1 cellular context compared by ENCODE assay signal in the genomic region with DNA sequence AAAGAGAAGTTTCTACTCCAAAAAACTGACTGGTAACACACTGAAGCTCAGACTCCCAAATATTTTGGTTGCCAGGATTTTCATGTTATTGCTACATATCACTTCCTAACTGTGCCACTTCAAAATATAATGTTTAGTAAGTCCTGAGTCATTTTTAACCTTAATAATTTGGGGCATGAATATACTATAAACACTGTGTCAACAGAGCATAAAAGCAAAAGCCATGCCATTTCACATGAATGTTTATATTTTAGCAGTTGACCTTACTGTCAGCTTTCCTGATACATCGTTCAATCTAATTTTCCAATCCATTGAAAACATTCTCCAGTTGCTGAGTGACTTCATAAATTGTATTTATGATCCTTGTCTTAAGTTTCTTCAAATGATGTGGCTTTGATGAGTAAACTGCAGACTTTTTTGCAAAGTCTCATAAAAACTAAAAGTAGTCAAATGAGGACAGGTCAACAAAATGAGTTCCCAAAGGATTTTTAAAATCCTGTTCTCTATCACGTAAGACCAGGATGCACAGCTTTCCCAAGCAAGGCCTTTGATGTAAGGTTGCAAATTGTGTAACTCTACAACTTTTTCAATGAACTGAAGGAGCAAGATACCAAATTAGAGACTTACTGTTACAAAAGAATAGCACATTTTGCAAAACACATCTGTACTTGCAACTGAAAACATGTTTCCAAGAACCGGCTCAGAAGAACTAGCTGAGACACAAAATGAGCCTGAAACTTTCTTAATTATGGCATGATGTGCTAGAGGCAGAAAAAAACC.
TF ChIP-seq lines count a peak whose summit lies in the region.

No MANE protein-coding gene starts in this region.

TF ChIP-seq in HEK293, 187 proteins besides CTCF, POLR2A, EP300 and RAD21 (continued from another document):
- TF ChIP-seq, protein P1, sequence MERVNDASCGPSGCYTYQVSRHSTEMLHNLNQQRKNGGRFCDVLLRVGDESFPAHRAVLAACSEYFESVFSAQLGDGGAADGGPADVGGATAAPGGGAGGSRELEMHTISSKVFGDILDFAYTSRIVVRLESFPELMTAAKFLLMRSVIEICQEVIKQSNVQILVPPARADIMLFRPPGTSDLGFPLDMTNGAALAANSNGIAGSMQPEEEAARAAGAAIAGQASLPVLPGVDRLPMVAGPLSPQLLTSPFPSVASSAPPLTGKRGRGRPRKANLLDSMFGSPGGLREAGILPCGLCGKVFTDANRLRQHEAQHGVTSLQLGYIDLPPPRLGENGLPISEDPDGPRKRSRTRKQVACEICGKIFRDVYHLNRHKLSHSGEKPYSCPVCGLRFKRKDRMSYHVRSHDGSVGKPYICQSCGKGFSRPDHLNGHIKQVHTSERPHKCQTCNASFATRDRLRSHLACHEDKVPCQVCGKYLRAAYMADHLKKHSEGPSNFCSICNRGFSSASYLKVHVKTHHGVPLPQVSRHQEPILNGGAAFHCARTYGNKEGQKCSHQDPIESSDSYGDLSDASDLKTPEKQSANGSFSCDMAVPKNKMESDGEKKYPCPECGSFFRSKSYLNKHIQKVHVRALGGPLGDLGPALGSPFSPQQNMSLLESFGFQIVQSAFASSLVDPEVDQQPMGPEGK (tag by site-specific recombination; IDR thresholded peaks at IDR 0.05), result no peak
- no peak for TF ChIP-seq ZNF747 (tag by site-specific recombination; IDR thresholded peaks at IDR 0.05)
- TF ChIP-seq ZNF530 (tag by site-specific recombination; IDR thresholded peaks at IDR 0.05; ENCODE audit: low read depth), result no peak
- peak; percentile 23; the same call in 1 of the 2 replicates for TF ChIP-seq ZNF843 (tag by site-specific recombination; IDR thresholded peaks at IDR 0.05)
- 0 out of 2 replicates have a peak, but pooled peaks have one; percentile 37 for TF ChIP-seq ZEB2 (tag by site-specific recombination; IDR thresholded peaks at IDR 0.05)
- 0 out of 2 replicates have a peak, but pooled peaks have one; percentile 24 for TF ChIP-seq ZBTB1 (tag by site-specific recombination; IDR thresholded peaks at IDR 0.05)
- 0 out of 2 replicates have a peak, but pooled peaks have one; percentile 35 for TF ChIP-seq GFI1B (tag by site-specific recombination; IDR thresholded peaks at IDR 0.05)
